ENCODE assay signal across 8 cellular contexts in genomic region chr14:74251546-74252030, GRCh38.
DNase-seq lines count a peak whose midpoint lies in the region; ATAC-seq and TF ChIP-seq lines count a peak whose summit lies in the region.

No MANE protein-coding gene starts in this region.

- ATAC-seq in HG02970 (IDR thresholded peaks at IDR 0.05; ENCODE audit: low FRiP score, unreplicated experiment): peak; percentile 58

- DNase-seq in NCI-H2196 treated with DMSO at 0.1 percent for 48 hours (lab: John Stamatoyannopoulos, UW; ENCODE audit: unreplicated experiment) (peak; percentile 55), left kidney (ENCODE audit: low read depth, low spot score) (peak; percentile 91), GOT3 (lab: John Stamatoyannopoulos, UW) (no peak)
- peak; percentile 32 for DNase-seq in activated CD4-positive, CD25-positive, alpha-beta regulatory T cell treated with anti-CD3 and anti-CD28 coated beads, Interleukin-2, amount 50 U/mL, for 16 hours (ENCODE audit: low read depth, low spot score)
- DNase-seq in central memory CD4-positive, alpha-beta T cell: peak; percentile 68
- peak; percentile 76 for DNase-seq in stimulated activated CD4-positive, alpha-beta T cell treated with anti-CD3 and anti-CD28 coated beads, Interleukin-1b, Interleukin-23, amount 100 ng/mL, for 48 hours

- TF ChIP-seq CTCF in GM12874 (IDR thresholded peaks at IDR 0.05; ENCODE audit: insufficient read depth, low read depth, low read length): peak; percentile 97
